ENCODE assay signal across 23 cellular contexts in the genomic region with DNA sequence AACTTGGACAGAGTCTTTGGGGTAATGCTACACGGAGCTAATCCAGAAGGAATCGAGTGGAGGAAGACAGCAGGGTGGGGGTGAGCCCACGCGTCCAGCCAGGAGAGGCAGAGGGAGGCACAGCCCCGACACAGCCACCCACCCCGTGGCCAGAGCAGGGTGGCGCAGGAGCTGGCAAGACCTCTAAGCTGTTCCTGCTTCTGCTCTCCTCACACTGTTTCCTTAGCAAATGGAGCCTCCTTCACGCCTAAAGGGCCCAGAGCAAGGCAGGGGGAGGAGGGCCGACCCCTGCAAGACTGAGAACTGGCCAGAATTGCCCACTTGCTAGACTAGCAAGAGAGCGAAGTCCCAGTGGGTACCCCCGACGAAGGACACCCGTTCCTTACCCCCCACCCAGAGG.
DNase-seq lines count a peak whose midpoint lies in the region; ATAC-seq and TF ChIP-seq lines count a peak whose summit lies in the region.
"Had no signal": no experiment of that assay in that cellular context is flagged by ENCODE, and none has a peak within 500 bp of the region (broad histone marks: within the 10 kb centered on the region; RNA-seq: fewer than 3 reads in every experiment).

No MANE protein-coding gene starts in this region.

- DNase-seq in cardiac septum (ENCODE audit: low spot score) (peak; percentile 55), left ventricle myocardium inferior (no peak), mesenteric fat pad (ENCODE audit: low spot score) (peak; percentile 60), right cardiac atrium (no peak), MCF 10A (ENCODE audit: unreplicated experiment) (no peak)
- DNase-seq in activated T-cell treated with anti-CD3 and anti-CD28 coated beads, Interleukin-2, amount 50 U/mL, for 24 hours: no peak
- no peak for DNase-seq in activated naive CD4-positive, alpha-beta T cell treated with anti-CD3 and anti-CD28 coated beads, Interleukin-2, amount 50 U/mL, for 72 hours (ENCODE audit: low spot score in 2 of 2)
- DNase-seq: activated naive CD4-positive, alpha-beta T cell treated with anti-CD3 and anti-CD28 coated beads, Interleukin-2, amount 50 U/mL, for 16 hours; activated T-cell treated with anti-CD3 and anti-CD28 coated beads, Interleukin-2, amount 50 U/mL, for 72 hours; effector CD8-positive, alpha-beta T cell; erythroblast; hippocampal formation; NCI-H1092; NCI-H2029; NCI-H774; OCI-M1; retina; Right ventricle myocardium superior; stimulated activated CD4-positive, alpha-beta T cell treated with anti-CD3 and anti-CD28 coated beads, Interleukin-12 subunit alpha, Interleukin-12 subunit beta, amount 100 ng/mL, for 4 hours; stimulated activated naive CD8-positive, alpha-beta T cell treated with anti-CD3 and anti-CD28 coated beads, Interleukin-15, amount 100 ng/mL, for 72 hours; transverse colon had no signal

- TF ChIP-seq CTCF in left ventricle myocardium inferior (IDR thresholded peaks at IDR 0.05; ENCODE audit: borderline replicate concordance) (no peak), VCaP (conservative IDR thresholded peaks at IDR 0.05) (no peak; the same call in 1 of the 2 replicates), MCF 10A (IDR thresholded peaks at IDR 0.05; ENCODE audit: unreplicated experiment) (no peak)

- no peaks in the 10 kb centered on the region for H3K27me3 ChIP-seq in left ventricle myocardium inferior (ENCODE audit: low read depth)
- no peaks in the 10 kb centered on the region for H3K27me3 ChIP-seq in right cardiac atrium (ENCODE audit: control insufficient read depth, insufficient read depth)
- H3K27me3 ChIP-seq: transverse colon had no signal

- H3K27ac Mint-ChIP-seq in activated T-cell treated with anti-CD3 and anti-CD28 coated beads, Interleukin-2, amount 50 U/mL, for 24 hours: no peak overlapping the region
- H3K27ac Mint-ChIP-seq in MCF 10A (ENCODE audit: low read depth, unreplicated experiment): no peak overlapping the region
- H3K27ac Mint-ChIP-seq in activated naive CD4-positive, alpha-beta T cell treated with anti-CD3 and anti-CD28 coated beads, Interleukin-2, amount 50 U/mL, for 72 hours: no peak overlapping the region
- H3K27ac Mint-ChIP-seq: activated T-cell treated with anti-CD3 and anti-CD28 coated beads, Interleukin-2, amount 50 U/mL, for 72 hours; stimulated activated naive CD8-positive, alpha-beta T cell treated with anti-CD3 and anti-CD28 coated beads, Interleukin-15, amount 100 ng/mL, for 72 hours had no signal

- H3K4me1 ChIP-seq in left ventricle myocardium inferior: peaks cover 22% of the 10 kb centered on the region
- no peaks in the 10 kb centered on the region for H3K4me1 ChIP-seq in right cardiac atrium (ENCODE audit: control insufficient read depth, insufficient read depth, low read length)
- H3K4me1 ChIP-seq: HAP-1 had no signal

- POLR2A ChIA-PET in MCF 10A (lab: Yijun Ruan, JAX): interaction anchor here (0.6 kb wide), 1 partner anchor 216 kb away, joined by 3 read pairs; no protein-coding TSS in a partner anchor

- intact Hi-C loops in cardiac septum (cut with DNase I) (no loop called here), left ventricle myocardium inferior (cut with micrococcal nuclease) (no loop called here), right cardiac atrium (cut with DNase I) (no loop called here), MCF 10A (cut with micrococcal nuclease) (no loop called here)

- H3K36me3 Mint-ChIP-seq in activated T-cell treated with anti-CD3 and anti-CD28 coated beads, Interleukin-2, amount 50 U/mL, for 24 hours (ENCODE audit: low read depth): no peaks in the 10 kb centered on the region
- H3K36me3 Mint-ChIP-seq in MCF 10A (ENCODE audit: insufficient read depth, unreplicated experiment): peaks cover 6% of the 10 kb centered on the region
- H3K36me3 Mint-ChIP-seq in activated naive CD4-positive, alpha-beta T cell treated with anti-CD3 and anti-CD28 coated beads, Interleukin-2, amount 50 U/mL, for 72 hours: no peaks in the 10 kb centered on the region

- H3K27me3 Mint-ChIP-seq in activated T-cell treated with anti-CD3 and anti-CD28 coated beads, Interleukin-2, amount 50 U/mL, for 24 hours: peaks cover 39% of the 10 kb centered on the region
- no peaks in the 10 kb centered on the region for H3K27me3 Mint-ChIP-seq in MCF 10A (ENCODE audit: insufficient read depth, unreplicated experiment)

- H3K4me1 Mint-ChIP-seq in activated T-cell treated with anti-CD3 and anti-CD28 coated beads, Interleukin-2, amount 50 U/mL, for 24 hours (ENCODE audit: low read depth): peaks cover 14% of the 10 kb centered on the region
- peaks cover 8% of the 10 kb centered on the region for H3K4me1 Mint-ChIP-seq in MCF 10A (ENCODE audit: insufficient read depth, unreplicated experiment)

- H3K4me3 ChIP-seq in left ventricle myocardium inferior (no peak overlapping the region), right cardiac atrium (ENCODE audit: low read length) (no peak overlapping the region)
- H3K4me3 ChIP-seq: HAP-1, transverse colon had no signal

- BruUV-seq in MCF 10A (replicated peaks; lab: Mats Ljungman, UMichigan): no TSS peak

- H3K27ac ChIP-seq in left ventricle myocardium inferior (replicated peaks) (no peak overlapping the region), VCaP (peak overlapping the region; percentile 18; the same call in 1 of the 2 replicates), right cardiac atrium (ENCODE audit: low read length) (no peak overlapping the region)
- H3K27ac ChIP-seq: transverse colon had no signal

- H3K4me3 Mint-ChIP-seq in activated T-cell treated with anti-CD3 and anti-CD28 coated beads, Interleukin-2, amount 50 U/mL, for 24 hours: no peak overlapping the region
- no peak overlapping the region for H3K4me3 Mint-ChIP-seq in MCF 10A (ENCODE audit: unreplicated experiment)
- H3K4me3 Mint-ChIP-seq: activated T-cell treated with anti-CD3 and anti-CD28 coated beads, Interleukin-2, amount 50 U/mL, for 72 hours; stimulated activated naive CD8-positive, alpha-beta T cell treated with anti-CD3 and anti-CD28 coated beads, Interleukin-15, amount 100 ng/mL, for 72 hours had no signal

- H3K9me3 ChIP-seq in left ventricle myocardium inferior (replicated peaks) (no peaks in the 10 kb centered on the region), right cardiac atrium (ENCODE audit: control insufficient read depth, low read length) (no peaks in the 10 kb centered on the region)
- H3K9me3 ChIP-seq: HAP-1, transverse colon had no signal

- CTCF ChIA-PET in MCF 10A (lab: Yijun Ruan, JAX): no interaction called here

- H3K36me3 ChIP-seq in left ventricle myocardium inferior: no peaks in the 10 kb centered on the region
- H3K36me3 ChIP-seq: HAP-1, transverse colon had no signal

- 73% methylated on average over 13 of the region's 13 CpGs for whole genome bisulfite sequencing in right cardiac atrium

- no peak for ATAC-seq in right cardiac atrium
- ATAC-seq in activated naive CD4-positive, alpha-beta T cell treated with anti-CD3 and anti-CD28 coated beads, Interleukin-2, amount 50 U/mL, for 72 hours: no peak
- ATAC-seq: activated T-cell treated with anti-CD3 and anti-CD28 coated beads, Interleukin-2, amount 50 U/mL, for 72 hours; stimulated activated naive CD8-positive, alpha-beta T cell treated with anti-CD3 and anti-CD28 coated beads, Interleukin-15, amount 100 ng/mL, for 72 hours had no signal

- H3K9me3 Mint-ChIP-seq in activated T-cell treated with anti-CD3 and anti-CD28 coated beads, Interleukin-2, amount 50 U/mL, for 24 hours: no peaks in the 10 kb centered on the region
- H3K9me3 Mint-ChIP-seq in MCF 10A (ENCODE audit: unreplicated experiment): no peaks in the 10 kb centered on the region
- H3K9me3 Mint-ChIP-seq in activated naive CD4-positive, alpha-beta T cell treated with anti-CD3 and anti-CD28 coated beads, Interleukin-2, amount 50 U/mL, for 72 hours: no peaks in the 10 kb centered on the region
- H3K9me3 Mint-ChIP-seq: activated T-cell treated with anti-CD3 and anti-CD28 coated beads, Interleukin-2, amount 50 U/mL, for 72 hours; stimulated activated naive CD8-positive, alpha-beta T cell treated with anti-CD3 and anti-CD28 coated beads, Interleukin-15, amount 100 ng/mL, for 72 hours had no signal

Comparison
In these comparisons a context has a peak if more than half of its experiments do, and no peak if none do; other contexts are left out.
1. DNase-seq: peak in cardiac septum (single experiment) and mesenteric fat pad (single experiment); none in left ventricle myocardium inferior (single experiment), activated T-cell treated with anti-CD3 and anti-CD28 coated beads, Interleukin-2, amount 50 U/mL, for 24 hours (single experiment), right cardiac atrium (0 of 3), MCF 10A (single experiment) and activated naive CD4-positive, alpha-beta T cell treated with anti-CD3 and anti-CD28 coated beads, Interleukin-2, amount 50 U/mL, for 72 hours (0 of 2).